In the genomic region with DNA sequence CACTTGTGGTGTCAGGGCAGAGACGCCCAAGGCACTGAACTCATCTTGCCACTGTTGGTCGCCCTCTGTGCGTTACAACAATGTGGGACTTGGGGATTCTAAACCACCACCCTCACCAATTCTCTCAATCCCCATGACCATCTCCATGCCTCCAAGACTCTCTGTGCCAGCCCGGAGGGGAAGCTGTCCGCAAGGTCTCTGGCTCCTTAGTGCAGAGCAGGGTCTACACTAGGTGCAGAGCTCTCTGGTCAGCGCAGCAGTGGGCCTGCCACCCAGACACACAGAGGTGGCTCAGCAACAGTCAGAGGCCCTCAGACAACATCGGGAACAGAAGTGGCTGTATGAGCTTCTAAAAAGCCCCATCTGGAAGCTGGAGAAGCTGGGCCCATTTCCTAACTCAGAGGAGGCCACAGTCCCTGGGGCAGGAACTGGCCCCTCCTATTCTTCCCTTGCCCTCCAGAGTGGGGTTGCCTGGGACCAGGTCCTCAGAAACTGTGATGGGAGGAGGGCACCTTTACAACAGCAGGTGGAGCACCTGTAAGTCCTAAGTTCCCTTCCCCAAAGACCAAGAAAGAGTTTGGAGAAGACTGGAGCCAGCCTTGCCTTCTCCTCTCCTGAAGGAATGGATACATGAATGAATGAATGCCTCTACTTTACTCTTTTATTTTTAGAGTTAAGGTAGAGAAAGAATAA, we compare ENCODE assay signal across 18 cellular contexts. TPM values are rescaled to one million over a fixed set of nuclear protein-coding genes. Genes with fewer than 3 reads are reported as not detected.
A peak's percentile ranks its signal among the peaks of the same experiment; 100 is the strongest.
DNase-seq lines count a peak whose midpoint lies in the region; ATAC-seq and TF ChIP-seq lines count a peak whose summit lies in the region.
"Had no signal": no experiment of that assay in that cellular context is flagged by ENCODE, and none has a peak within 500 bp of the region (broad histone marks: within the 10 kb centered on the region; RNA-seq: fewer than 3 reads in every experiment).

No MANE protein-coding gene starts in this region.

- no peak overlapping the region for H2BK15ac ChIP-seq in neuronal stem cell (ENCODE audit: low read length)

- H3K4me3 ChIP-seq in HCT116 (replicated peaks in 1 of 2; ENCODE audit: low read depth in 1 of 2, low read length in 2 of 2) (no peak overlapping the region), coronary artery (no peak overlapping the region), neuronal stem cell (ENCODE audit: low read length in 2 of 2) (no peak overlapping the region), heart right ventricle (no peak overlapping the region)
- H3K4me3 ChIP-seq: A549, SK-N-MC had no signal

- H3K36me3 ChIP-seq in HCT116 (ENCODE audit: control insufficient read depth in 1 of 2, insufficient read depth in 2 of 2, low read length in 2 of 2) = no peaks in the 10 kb centered on the region
- no peaks in the 10 kb centered on the region for H3K36me3 ChIP-seq in neuronal stem cell (replicated peaks in 1 of 2; ENCODE audit: control insufficient read depth in 2 of 2, insufficient read depth in 2 of 2, low read length in 2 of 2)
- no peaks in the 10 kb centered on the region for H3K36me3 ChIP-seq in heart right ventricle

- no peak overlapping the region for H4K91ac ChIP-seq in neuronal stem cell (ENCODE audit: low read depth, low read length, poor library complexity)

- no peak overlapping the region for H3K27ac ChIP-seq in HCT116 (ENCODE audit: low read depth, low read length)
- H3K27ac ChIP-seq in coronary artery = no peak overlapping the region
- H3K27ac ChIP-seq in neuronal stem cell (replicated peaks; ENCODE audit: low read length) = no peak overlapping the region
- H3K27ac ChIP-seq in heart right ventricle = no peak overlapping the region
- H3K27ac ChIP-seq: A549, C4-2B, SK-N-MC had no signal

- H3K79me2 ChIP-seq in HCT116 (ENCODE audit: insufficient read depth, low read length) = no peaks in the 10 kb centered on the region

- peak overlapping the region; percentile 2 for H2BK5ac ChIP-seq in neuronal stem cell (ENCODE audit: low read length)

- intact Hi-C loops in HCT116 (cut with micrococcal nuclease) (no loop called here), heart right ventricle (cut with DNase I) (no loop called here)
- intact Hi-C loops in activated CD4-positive, alpha-beta T cell treated with anti-CD3 and anti-CD28 coated beads, Interleukin-2, amount 10 ng/mL, durations not matched to agents 24 days and 14 days (cut with micrococcal nuclease) = no loop called here

- H3K14ac ChIP-seq in neuronal stem cell (ENCODE audit: low read length) = no peak overlapping the region

- H3K9ac ChIP-seq in HCT116 (ENCODE audit: low read length) (no peak overlapping the region), neuronal stem cell (ENCODE audit: low read depth, low read length, poor library complexity) (no peak overlapping the region)

- H3K9me3 Mint-ChIP-seq in activated CD4-positive, alpha-beta T cell treated with anti-CD3 and anti-CD28 coated beads, Interleukin-2, amount 10 ng/mL, durations not matched to agents 24 days and 14 days = no peaks in the 10 kb centered on the region

- no peaks in the 10 kb centered on the region for H3K9me3 ChIP-seq in HCT116 (ENCODE audit: control insufficient read depth in 1 of 2, insufficient read depth in 1 of 2, low read depth in 1 of 2, low read length in 2 of 2)
- no peaks in the 10 kb centered on the region for H3K9me3 ChIP-seq in neuronal stem cell (replicated peaks in 1 of 2; ENCODE audit: control insufficient read depth in 2 of 2, insufficient read depth in 1 of 2, low read depth in 1 of 2, low read length in 2 of 2)
- no peaks in the 10 kb centered on the region for H3K9me3 ChIP-seq in heart right ventricle
- H3K9me3 ChIP-seq: A549 had no signal

- no peaks in the 10 kb centered on the region for H3K9me2 ChIP-seq in HCT116 (ENCODE audit: insufficient read depth)

- H3K4me2 ChIP-seq in HCT116 (ENCODE audit: low read length) (no peak overlapping the region), neuronal stem cell (ENCODE audit: insufficient read depth, low read length, poor library complexity, severe bottlenecking) (no peak overlapping the region)
- H3K4me2 ChIP-seq: A549 had no signal

- no peak overlapping the region for H2BK120ac ChIP-seq in neuronal stem cell (ENCODE audit: low read depth, low read length)

- peak overlapping the region; percentile 34 for H2AK5ac ChIP-seq in neuronal stem cell (ENCODE audit: low read depth, low read length)

- no peak overlapping the region for H3K27ac Mint-ChIP-seq in activated CD4-positive, alpha-beta T cell treated with anti-CD3 and anti-CD28 coated beads, Interleukin-2, amount 10 ng/mL, durations not matched to agents 24 days and 14 days

- TF ChIP-seq CTCF in GM10248 (IDR thresholded peaks at IDR 0.05; ENCODE audit: control extremely low read depth, extremely low read depth, low read depth, missing control alignments) (peak; percentile 8), HCT116 (IDR thresholded peaks at IDR 0.05 in 2 of 3, conservative IDR thresholded peaks at IDR 0.05 in 1 of 3; ENCODE audit: borderline replicate concordance in 1 of 3, insufficient read depth in 1 of 3, low read depth in 2 of 3, low read length in 2 of 3) (peak in 2 of 3 experiments; percentile 6 to 22; a peak in 1 of 6 replicates), coronary artery (IDR thresholded peaks at IDR 0.05) (no peak), heart right ventricle (IDR thresholded peaks at IDR 0.05) (no peak)

- ATAC-seq in HCT116 (peak; percentile 57; the same call in 1 of the 2 replicates), GM18909 (IDR thresholded peaks at IDR 0.05; ENCODE audit: poor library complexity, unreplicated experiment) (no peak), heart right ventricle (no peak)
- ATAC-seq: A549, Panc1 had no signal

- POLR2A ChIA-PET in GM10248 (lab: Yijun Ruan, JAX) (interaction anchor here (0.6 kb wide), 1 partner anchor 10 kb away, joined by 3 read pairs; no protein-coding TSS in a partner anchor), HCT116 (lab: Charles Lee) (no interaction called here)

- H3K36me3 Mint-ChIP-seq in activated CD4-positive, alpha-beta T cell treated with anti-CD3 and anti-CD28 coated beads, Interleukin-2, amount 10 ng/mL, durations not matched to agents 24 days and 14 days (ENCODE audit: low read depth) = no peaks in the 10 kb centered on the region

- H2AFZ ChIP-seq in HCT116 (ENCODE audit: low read depth, low read length, poor library complexity, severe bottlenecking) = no peak overlapping the region
- H2AFZ ChIP-seq in neuronal stem cell (ENCODE audit: low read length) = no peak overlapping the region

- no peaks in the 10 kb centered on the region for H3K79me1 ChIP-seq in neuronal stem cell (ENCODE audit: low read depth, low read length)

- WGBS in neuronal stem cell (ENCODE audit: extremely low coverage in 2 of 2, insufficient read length in 2 of 2, insufficient replicate concordance in 1 of 2), 2 donors = no CpG with 5 or more reads among the region's 7 CpGs
- WGBS in heart right ventricle, 2 donors = 98% methylated on average over 7 of the region's 7 CpGs

- BruUV-seq in HCT116 (replicated peaks; lab: Mats Ljungman, UMichigan) = no TSS peak

- no peaks in the 10 kb centered on the region for H4K20me1 ChIP-seq in HCT116 (ENCODE audit: insufficient read depth)

- no peak overlapping the region for H3K23ac ChIP-seq in neuronal stem cell (ENCODE audit: low read depth, low read length, poor library complexity)

- DNase-seq in GM10248 (ENCODE audit: extremely low spot score) (no peak), HCT116 (ENCODE audit: low read depth, low spot score) (no peak), coronary artery (ENCODE audit: low spot score) (peak; percentile 28), neuronal stem cell (ENCODE audit: low spot score) (no peak), heart right ventricle (no peak)
- no peak for DNase-seq in activated CD4-positive, alpha-beta T cell treated with anti-CD3 and anti-CD28 coated beads, Interleukin-2, amount 10 ng/mL, durations not matched to agents 24 days and 14 days
- no peak for DNase-seq in stimulated activated CD4-positive, alpha-beta T cell treated with anti-CD3 and anti-CD28 coated beads, Interleukin-2, amount 100 ng/mL, for 48 hours
- DNase-seq: GF-D8, IMR-90, NCI-H1105, NCI-H187, NCI-H446, Right ventricle myocardium superior had no signal

- no peak overlapping the region for H3K4ac ChIP-seq in neuronal stem cell (ENCODE audit: low read length)

- CTCF ChIA-PET in GM10248 (lab: Yijun Ruan, JAX) = interaction anchor here (1.1 to 9.2 kb wide), 10 partner anchors 8 to 135 kb away, joined by 3 to 72 read pairs (median 7); no protein-coding TSS in a partner anchor
- CTCF ChIA-PET in HCT116 (lab: Charles Lee) = interaction anchor here (1.6 kb wide), 1 partner anchor 12 kb away, joined by 4 read pairs; no protein-coding TSS in a partner anchor

- H3K4me1 ChIP-seq in HCT116 (ENCODE audit: control insufficient read depth in 1 of 2, insufficient read depth in 2 of 2, low read length in 2 of 2) (no peaks in the 10 kb centered on the region), neuronal stem cell (ENCODE audit: control insufficient read depth in 2 of 2, insufficient read depth in 1 of 2, low read depth in 1 of 2, low read length in 2 of 2) (peaks cover 13 to 19% of the 10 kb centered on the region in 2 donors), heart right ventricle (no peaks in the 10 kb centered on the region)
- H3K4me1 ChIP-seq: A549 had no signal

- H2BK12ac ChIP-seq in neuronal stem cell (ENCODE audit: low read length) = peak overlapping the region; percentile 58

- no peak for TF ChIP-seq POLR2A in HCT116 (IDR thresholded peaks at IDR 0.05; ENCODE audit: borderline replicate concordance, extremely low read depth, insufficient read depth, insufficient read length)

- H3K18ac ChIP-seq in neuronal stem cell (ENCODE audit: low read length) = peak overlapping the region; percentile 1

- peak; percentile 42 for TF ChIP-seq RAD21 in HCT116 (IDR thresholded peaks at IDR 0.05; ENCODE audit: low read depth)

- RAD21 ChIA-PET in HCT116 (lab: Charles Lee; ENCODE audit: low non-redundant PET in 1 of 2, low total read pairs in 2 of 2, uncharacterized antibody in 2 of 2, unreplicated experiment in 2 of 2) = interaction anchor here in 1 of 2 experiments (0.6 to 0.7 kb wide), 2 partner anchors 22 to 224 kb away, joined by 3 read pairs; no protein-coding TSS in a partner anchor

- H3K27me3 ChIP-seq in HCT116 (ENCODE audit: insufficient read depth, low read length) (no peaks in the 10 kb centered on the region), neuronal stem cell (ENCODE audit: control insufficient read depth in 3 of 3, insufficient read depth in 3 of 3, low read depth in 1 of 3, low read length in 3 of 3) (peaks cover 0 to 8% (median 0%) of the 10 kb centered on the region in 3 experiments), heart right ventricle (no peaks in the 10 kb centered on the region)

- H3K4me1 Mint-ChIP-seq in activated CD4-positive, alpha-beta T cell treated with anti-CD3 and anti-CD28 coated beads, Interleukin-2, amount 10 ng/mL, durations not matched to agents 24 days and 14 days = no peaks in the 10 kb centered on the region

- H4K8ac ChIP-seq in neuronal stem cell (ENCODE audit: low read depth, low read length) = no peak overlapping the region

- peaks cover 32% of the 10 kb centered on the region for H3K27me3 Mint-ChIP-seq in activated CD4-positive, alpha-beta T cell treated with anti-CD3 and anti-CD28 coated beads, Interleukin-2, amount 10 ng/mL, durations not matched to agents 24 days and 14 days

- no peak overlapping the region for H3K4me3 Mint-ChIP-seq in activated CD4-positive, alpha-beta T cell treated with anti-CD3 and anti-CD28 coated beads, Interleukin-2, amount 10 ng/mL, durations not matched to agents 24 days and 14 days

RNA-seq across cellular contexts. Expression of gene SERTAD2, which starts 37.7 kb away (rescaled TPM):
- total RNA-seq in HCT116 (2021; ENCODE audit: unreplicated experiment) (80.1 TPM), heart right ventricle (10 to 100 TPM; 11.3 to 20.9 (median 16.6) TPM)
- 62.0 and 63.9 TPM in 2 replicates for polyA plus RNA-seq in HCT116 (2012)
- 20.0 TPM for polyA plus RNA-seq in neuronal stem cell (2013, experiment 1 of 2)
- polyA plus RNA-seq in neuronal stem cell (2013, experiment 2 of 2) = 19.5 TPM
- total RNA-seq in activated CD4-positive, alpha-beta T cell treated with anti-CD3 and anti-CD28 coated beads, Interleukin-2, amount 10 ng/mL, durations not matched to agents 24 days and 14 days = 24.6 and 26.7 TPM in 2 replicates
- polyA plus RNA-seq in heart right ventricle = 1 to 10 TPM; 5.6 to 6.3 TPM

Comparison
In these comparisons a context has a peak if more than half of its experiments do, and no peak if none do; other contexts are left out.
1. CTCF ChIP-seq: peak in GM10248 (single experiment) and HCT116 (2 of 3); none in coronary artery (single experiment) and heart right ventricle (0 of 9).